Comparison of ENCODE assay signal across 21 cellular contexts in genomic region chr7:85094046-85094720, GRCh38.
DNase-seq lines count a peak whose midpoint lies in the region; ATAC-seq and TF ChIP-seq lines count a peak whose summit lies in the region.
"Had no signal": no experiment of that assay in that cellular context is flagged by ENCODE, and none has a peak within 500 bp of the region (broad histone marks: within the 10 kb centered on the region; RNA-seq: fewer than 3 reads in every experiment).

No MANE protein-coding gene starts in this region.

- H2AK5ac ChIP-seq in mesenchymal stem cell (ENCODE audit: low read length, severe bottlenecking) = no peak overlapping the region

- WGBS in mesenchymal stem cell = 96% methylated on average over 1 of the region's 3 CpGs
- 37 to 41% methylated on average over 3 of the region's 3 CpGs for WGBS in testis, 2 donors

- H2BK5ac ChIP-seq in mesenchymal stem cell (ENCODE audit: low read depth, low read length, poor library complexity, severe bottlenecking) = no peak overlapping the region

- H3K27ac ChIP-seq in ascending aorta = peak overlapping the region; percentile 76 to 77
- H3K27ac ChIP-seq in mesenchymal stem cell (ENCODE audit: low read length, poor library complexity, severe bottlenecking) = no peak overlapping the region
- peak overlapping the region in 1 of 2 donors; percentile 70 for H3K27ac ChIP-seq in testis
- H3K27ac ChIP-seq: BLaER1, breast epithelium, lower lobe of right lung, Peyer's patch, SJSA1 had no signal

- no peak overlapping the region for H3K23ac ChIP-seq in mesenchymal stem cell (ENCODE audit: low read length in 2 of 2)

- H3K9me3 ChIP-seq in ascending aorta (no peaks in the 10 kb centered on the region), mesenchymal stem cell (ENCODE audit: control insufficient read depth, low read length) (no peaks in the 10 kb centered on the region), testis (no peaks in the 10 kb centered on the region)
- H3K9me3 ChIP-seq: BLaER1, breast epithelium, lower lobe of right lung, Peyer's patch, SJSA1 had no signal

- H3K4me2 ChIP-seq in mesenchymal stem cell (ENCODE audit: low read length, poor library complexity, severe bottlenecking) = no peak overlapping the region
- H3K4me2 ChIP-seq: BLaER1 had no signal

- H2BK12ac ChIP-seq in mesenchymal stem cell (ENCODE audit: low read length in 2 of 2) = no peak overlapping the region

- TF ChIP-seq CTCF in ascending aorta (IDR thresholded peaks at IDR 0.05) (no peak), fibroblast of the aortic adventitia (IDR thresholded peaks at IDR 0.05; ENCODE audit: insufficient read depth, low read length) (no peak), testis (IDR thresholded peaks at IDR 0.05) (no peak)

- no peaks in the 10 kb centered on the region for H3K79me1 ChIP-seq in mesenchymal stem cell (replicated peaks; ENCODE audit: low read length, poor library complexity, severe bottlenecking)

- no peak overlapping the region for H3K4ac ChIP-seq in mesenchymal stem cell (ENCODE audit: low read depth in 1 of 2, low read length in 2 of 2)

- H3K36me3 ChIP-seq in ascending aorta (no peaks in the 10 kb centered on the region), mesenchymal stem cell (ENCODE audit: control insufficient read depth in 1 of 2, insufficient read depth in 2 of 2, low read depth in 1 of 2, low read length in 2 of 2) (no peaks in the 10 kb centered on the region), testis (ENCODE audit: low read depth, missing control alignments) (no peaks in the 10 kb centered on the region)
- H3K36me3 ChIP-seq: BLaER1, breast epithelium, lower lobe of right lung, Peyer's patch, SJSA1 had no signal

- no peak for TF ChIP-seq POLR2A in testis (IDR thresholded peaks at IDR 0.05)

- DNase-seq in ascending aorta (ENCODE audit: low spot score in 2 of 2) (peak; percentile 10 to 81), fibroblast of the aortic adventitia (ENCODE audit: low read depth) (peak; percentile 90), mesenchymal stem cell (no peak), testis (peak; percentile 55)
- DNase-seq: activated CD4-positive, alpha-beta T cell treated with anti-CD3 and anti-CD28 coated beads, Interleukin-2, amount 50 U/mL, for 4 hours; activated naive CD4-positive, alpha-beta T cell treated with anti-CD3 and anti-CD28 coated beads for 36 hours; lower lobe of right lung; NCI-H1092 treated with DMSO at 0.1 percent for 48 hours; NCI-H2029; NCI-H526; Peyer's patch; stimulated activated CD4-positive, alpha-beta T cell treated with anti-CD3 and anti-CD28 coated beads, Interleukin-15, amount 100 ng/mL, for 24 hours; stimulated activated naive CD4-positive, alpha-beta T cell; T-helper 1 cell had no signal

- no peak overlapping the region for H3K18ac ChIP-seq in mesenchymal stem cell (ENCODE audit: low read depth in 1 of 2, low read length in 2 of 2)

- H3K4me3 ChIP-seq in ascending aorta = no peak overlapping the region
- H3K4me3 ChIP-seq in fibroblast of the aortic adventitia (ENCODE audit: low read depth, low read length) = no peak overlapping the region
- no peak overlapping the region for H3K4me3 ChIP-seq in mesenchymal stem cell (ENCODE audit: insufficient read depth in 1 of 2, low read depth in 1 of 2, low read length in 2 of 2)
- no peak overlapping the region for H3K4me3 ChIP-seq in testis
- H3K4me3 ChIP-seq: BLaER1, breast epithelium, lower lobe of right lung, Peyer's patch, SJSA1 had no signal

- H4K91ac ChIP-seq in mesenchymal stem cell (ENCODE audit: low read length) = no peak overlapping the region

- H3K27me3 ChIP-seq in ascending aorta (no peaks in the 10 kb centered on the region), mesenchymal stem cell (ENCODE audit: control insufficient read depth in 1 of 2, insufficient read depth in 1 of 2, low read length in 2 of 2) (no peaks in the 10 kb centered on the region), testis (no peaks in the 10 kb centered on the region)
- H3K27me3 ChIP-seq: BLaER1, breast epithelium, Peyer's patch, SJSA1 had no signal

- H4K8ac ChIP-seq in mesenchymal stem cell (ENCODE audit: low read length) = no peak overlapping the region

- no peaks in the 10 kb centered on the region for H3K4me1 ChIP-seq in ascending aorta
- no peaks in the 10 kb centered on the region for H3K4me1 ChIP-seq in mesenchymal stem cell (ENCODE audit: control insufficient read depth, insufficient read depth, low read depth, low read length)
- no peaks in the 10 kb centered on the region for H3K4me1 ChIP-seq in testis
- H3K4me1 ChIP-seq: BLaER1, breast epithelium, lower lobe of right lung, Peyer's patch, SJSA1 had no signal

- no peak overlapping the region for H2BK120ac ChIP-seq in mesenchymal stem cell (ENCODE audit: low read depth, low read length)

- H2BK15ac ChIP-seq in mesenchymal stem cell (ENCODE audit: low read depth, poor library complexity, severe bottlenecking) = no peak overlapping the region

- ATAC-seq in HG03342 (IDR thresholded peaks at IDR 0.05; ENCODE audit: unreplicated experiment) = no peak
- no peak for ATAC-seq in esophagus mucosa
- ATAC-seq in HG02588 (IDR thresholded peaks at IDR 0.05; ENCODE audit: unreplicated experiment) = no peak
- no peak for ATAC-seq in GM18861 (IDR thresholded peaks at IDR 0.05; ENCODE audit: unreplicated experiment)

- no peak overlapping the region for H2AFZ ChIP-seq in mesenchymal stem cell (ENCODE audit: low read depth, low read length)

- H3K9ac ChIP-seq in mesenchymal stem cell (ENCODE audit: low read length) = peak overlapping the region; percentile 24
- H3K9ac ChIP-seq: BLaER1 had no signal

- intact Hi-C loops in ascending aorta (cut with DNase I) = loop anchor here (2.0 to 5.0 kb wide), 2 partner anchors 78 to 93 kb away; partner anchors contain the start of gene SEMA3D
- intact Hi-C loops in testis (cut with DNase I; ENCODE audit: low total_unique reads) = no loop called here

- H3K14ac ChIP-seq in mesenchymal stem cell (ENCODE audit: low read length in 2 of 2) = no peak overlapping the region
